Comparison of ENCODE assay signal across 1 cellular context in the genomic region with DNA sequence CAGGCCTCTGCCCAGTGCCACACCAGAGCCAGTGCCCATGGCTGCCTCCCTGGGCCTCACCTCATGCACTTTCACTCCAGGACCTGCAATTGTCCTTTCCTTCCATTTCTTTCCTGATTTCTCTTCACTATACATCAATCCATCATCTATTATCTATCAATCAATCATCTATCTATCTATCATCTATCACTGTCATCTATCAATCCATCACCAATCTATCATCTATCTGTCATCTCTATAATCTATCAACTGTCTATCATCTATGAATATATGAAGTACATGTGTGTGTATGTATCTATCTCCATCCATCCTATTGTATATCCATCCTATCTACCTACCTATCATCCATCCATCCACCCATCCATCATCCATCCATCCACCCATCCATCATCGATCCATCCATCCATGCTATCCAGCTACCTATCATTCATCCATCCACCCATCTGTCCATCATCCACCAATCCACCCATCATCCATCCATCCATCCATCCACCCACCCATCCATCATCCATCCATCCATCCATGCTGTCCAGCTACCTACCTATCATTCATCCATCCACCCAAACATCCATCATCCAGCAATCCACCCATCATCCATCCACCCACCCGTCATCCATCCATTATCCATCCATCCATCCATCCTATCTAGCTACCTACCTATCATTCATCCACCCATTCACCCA.
TF ChIP-seq lines count a peak whose summit lies in the region.

No MANE protein-coding gene starts in this region.

TF ChIP-seq in K562, 482 proteins besides CTCF, POLR2A, EP300 and RAD21 (continued from another document):
- TF ChIP-seq, protein P1, sequence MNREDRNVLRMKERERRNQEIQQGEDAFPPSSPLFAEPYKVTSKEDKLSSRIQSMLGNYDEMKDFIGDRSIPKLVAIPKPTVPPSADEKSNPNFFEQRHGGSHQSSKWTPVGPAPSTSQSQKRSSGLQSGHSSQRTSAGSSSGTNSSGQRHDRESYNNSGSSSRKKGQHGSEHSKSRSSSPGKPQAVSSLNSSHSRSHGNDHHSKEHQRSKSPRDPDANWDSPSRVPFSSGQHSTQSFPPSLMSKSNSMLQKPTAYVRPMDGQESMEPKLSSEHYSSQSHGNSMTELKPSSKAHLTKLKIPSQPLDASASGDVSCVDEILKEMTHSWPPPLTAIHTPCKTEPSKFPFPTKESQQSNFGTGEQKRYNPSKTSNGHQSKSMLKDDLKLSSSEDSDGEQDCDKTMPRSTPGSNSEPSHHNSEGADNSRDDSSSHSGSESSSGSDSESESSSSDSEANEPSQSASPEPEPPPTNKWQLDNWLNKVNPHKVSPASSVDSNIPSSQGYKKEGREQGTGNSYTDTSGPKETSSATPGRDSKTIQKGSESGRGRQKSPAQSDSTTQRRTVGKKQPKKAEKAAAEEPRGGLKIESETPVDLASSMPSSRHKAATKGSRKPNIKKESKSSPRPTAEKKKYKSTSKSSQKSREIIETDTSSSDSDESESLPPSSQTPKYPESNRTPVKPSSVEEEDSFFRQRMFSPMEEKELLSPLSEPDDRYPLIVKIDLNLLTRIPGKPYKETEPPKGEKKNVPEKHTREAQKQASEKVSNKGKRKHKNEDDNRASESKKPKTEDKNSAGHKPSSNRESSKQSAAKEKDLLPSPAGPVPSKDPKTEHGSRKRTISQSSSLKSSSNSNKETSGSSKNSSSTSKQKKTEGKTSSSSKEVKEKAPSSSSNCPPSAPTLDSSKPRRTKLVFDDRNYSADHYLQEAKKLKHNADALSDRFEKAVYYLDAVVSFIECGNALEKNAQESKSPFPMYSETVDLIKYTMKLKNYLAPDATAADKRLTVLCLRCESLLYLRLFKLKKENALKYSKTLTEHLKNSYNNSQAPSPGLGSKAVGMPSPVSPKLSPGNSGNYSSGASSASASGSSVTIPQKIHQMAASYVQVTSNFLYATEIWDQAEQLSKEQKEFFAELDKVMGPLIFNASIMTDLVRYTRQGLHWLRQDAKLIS (CRISPR knock-in tag; IDR thresholded peaks at IDR 0.05) = no peak
- TF ChIP-seq, protein P2, sequence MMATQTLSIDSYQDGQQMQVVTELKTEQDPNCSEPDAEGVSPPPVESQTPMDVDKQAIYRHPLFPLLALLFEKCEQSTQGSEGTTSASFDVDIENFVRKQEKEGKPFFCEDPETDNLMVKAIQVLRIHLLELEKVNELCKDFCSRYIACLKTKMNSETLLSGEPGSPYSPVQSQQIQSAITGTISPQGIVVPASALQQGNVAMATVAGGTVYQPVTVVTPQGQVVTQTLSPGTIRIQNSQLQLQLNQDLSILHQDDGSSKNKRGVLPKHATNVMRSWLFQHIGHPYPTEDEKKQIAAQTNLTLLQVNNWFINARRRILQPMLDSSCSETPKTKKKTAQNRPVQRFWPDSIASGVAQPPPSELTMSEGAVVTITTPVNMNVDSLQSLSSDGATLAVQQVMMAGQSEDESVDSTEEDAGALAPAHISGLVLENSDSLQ (IDR thresholded peaks at IDR 0.05) = peak; percentile 74
- 0 out of 4 replicates have a peak, but pooled peaks of 1 of the 2 experiments have one; percentile 74 for TF ChIP-seq KDM1A (IDR thresholded peaks at IDR 0.05)
TF ChIP-seq in K562: peak in this region for 3.
